Comparison of ENCODE assay signal across 37 cellular contexts in the genomic region with DNA sequence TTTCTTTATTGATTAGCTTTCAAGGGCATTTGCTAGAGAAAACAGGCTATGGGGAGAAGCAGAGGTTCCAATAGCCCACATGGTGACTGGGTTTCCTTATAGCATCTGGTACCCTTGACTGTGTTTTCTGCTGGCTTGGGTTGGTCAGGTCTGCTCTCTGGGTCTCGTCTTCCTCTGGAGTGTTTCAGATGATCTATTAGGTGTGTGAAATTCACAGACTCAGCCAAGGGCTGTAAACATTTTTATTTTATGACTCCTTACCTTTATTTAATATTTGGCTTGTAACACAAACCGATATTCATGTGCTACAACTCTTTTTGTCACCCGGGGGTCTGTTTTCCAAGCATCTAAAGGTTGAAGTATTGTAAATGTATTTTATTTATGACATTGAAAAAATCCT.
"Had no signal": no experiment of that assay in that cellular context is flagged by ENCODE, and none has a peak within 500 bp of the region (broad histone marks: within the 10 kb centered on the region; RNA-seq: fewer than 3 reads in every experiment).

No MANE protein-coding gene starts in this region.

- H3K9me3 Mint-ChIP-seq: activated CD4-positive, alpha-beta memory T cell treated with anti-CD3 and anti-CD28 coated beads for 36 hours; activated CD8-positive, alpha-beta T cell treated with anti-CD3 and anti-CD28 coated beads for 36 hours; activated naive CD4-positive, alpha-beta T cell treated with anti-CD3 and anti-CD28 coated beads for 36 hours; activated naive CD8-positive, alpha-beta T cell treated with anti-CD3 and anti-CD28 coated beads, Interleukin-2, amount 10 ng/mL, durations not matched to agents 7 days and 5 days; activated naive CD8-positive, alpha-beta T cell treated with anti-CD3 and anti-CD28 coated beads, Interleukin-2, amount 50 U/mL, for 24 hours; activated T-cell treated with anti-CD3 and anti-CD28 coated beads, Interleukin-2, amount 50 U/mL, for 4 hours; activated T-helper 1 cell treated with anti-CD3 and anti-CD28 coated beads, Interleukin-12 subunit alpha, Interleukin-12 subunit beta, Interleukin-2, Interleukin-4 antibody, amounts not matched to agents 30 ng/mL and 10 ng/mL and 1 ng/mL, durations not matched to agents 14 hours and 24 hours and 36 hours; activated T-helper 17 cell treated with anti-CD3 and anti-CD28 coated beads, Interleukin-2, amount 50 U/mL, for 72 hours; central memory CD8-positive, alpha-beta T cell; T-helper 2 cell treated with Interferon-gamma antibody and Interleukin-4, amounts not matched to agents 5 μg/mL and 100 μg/mL, for 36 hours had no signal

- DNase-seq: activated B cell treated with CpG ODN at 0.5 μM for 24 hours; activated CD4-positive, alpha-beta memory T cell treated with anti-CD3 and anti-CD28 coated beads for 36 hours; activated CD4-positive, alpha-beta T cell treated with anti-CD3 and anti-CD28 coated beads for 4 hours; activated CD4-positive, alpha-beta T cell treated with anti-CD3 and anti-CD28 coated beads, Interleukin-2, amount 10 ng/mL, durations not matched to agents 24 days and 14 days; activated CD4-positive, alpha-beta T cell treated with anti-CD3 and anti-CD28 coated beads, Interleukin-2, amount 50 U/mL, for 1 hour; activated CD4-positive, alpha-beta T cell treated with anti-CD3 and anti-CD28 coated beads, Interleukin-2, amount 50 U/mL, for 4 hours; activated CD4-positive, CD25-positive, alpha-beta regulatory T cell treated with anti-CD3 and anti-CD28 coated beads, Interleukin-2, amount 50 U/mL, for 72 hours; activated CD8-positive, alpha-beta memory T cell treated with anti-CD3 and anti-CD28 coated beads, Interleukin-2, amount 50 U/mL, for 4 hours; activated CD8-positive, alpha-beta T cell treated with anti-CD3 and anti-CD28 coated beads for 36 hours; activated effector memory CD4-positive, alpha-beta T cell treated with anti-CD3 and anti-CD28 coated beads, Interleukin-2, amount 50 U/mL, for 16 hours; activated gamma-delta T cell treated with Interleukin-2 at 50 U/mL for 16 hours; activated naive CD4-positive, alpha-beta T cell; activated naive CD4-positive, alpha-beta T cell treated with anti-CD3 and anti-CD28 coated beads for 36 hours; activated naive CD4-positive, alpha-beta T cell treated with anti-CD3 and anti-CD28 coated beads, Interleukin-2, amount 50 U/mL, for 16 hours; activated naive CD8-positive, alpha-beta T cell treated with anti-CD3 and anti-CD28 coated beads, Interleukin-2, amount 10 ng/mL, durations not matched to agents 7 days and 5 days; activated naive CD8-positive, alpha-beta T cell treated with anti-CD3 and anti-CD28 coated beads, Interleukin-2, amount 50 U/mL, for 24 hours; activated T-cell treated with anti-CD3 and anti-CD28 coated beads for 4 hours; activated T-cell treated with anti-CD3 and anti-CD28 coated beads, Interleukin-2, amount 50 U/mL, for 1 hour; activated T-cell treated with anti-CD3 and anti-CD28 coated beads, Interleukin-2, amount 50 U/mL, for 4 hours; activated T-cell treated with anti-CD3 and anti-CD28 coated beads, Interleukin-2, amount 50 U/mL, for 72 hours; amygdala; anterior cingulate cortex; caudate nucleus; cerebellar nuclear complex; T-helper 1 cell; T-helper 2 cell; T-helper 9 cell had no signal

- H3K36me3 ChIP-seq: ascending aorta, cardiac muscle cell had no signal

- H3K36me3 Mint-ChIP-seq: activated CD4-positive, alpha-beta memory T cell treated with anti-CD3 and anti-CD28 coated beads for 36 hours; activated naive CD8-positive, alpha-beta T cell; activated naive CD8-positive, alpha-beta T cell treated with anti-CD3 and anti-CD28 coated beads, Interleukin-2, amount 10 ng/mL, durations not matched to agents 7 days and 5 days; brain had no signal

- H3K27ac Mint-ChIP-seq: activated B cell treated with CpG ODN at 0.5 μM for 24 hours; activated CD4-positive, alpha-beta memory T cell treated with anti-CD3 and anti-CD28 coated beads for 36 hours; activated CD4-positive, alpha-beta T cell treated with anti-CD3 and anti-CD28 coated beads, Interleukin-2, amount 10 ng/mL, durations not matched to agents 24 days and 14 days; activated CD8-positive, alpha-beta T cell treated with anti-CD3 and anti-CD28 coated beads for 36 hours; activated naive CD4-positive, alpha-beta T cell treated with anti-CD3 and anti-CD28 coated beads for 36 hours; activated naive CD8-positive, alpha-beta T cell; activated naive CD8-positive, alpha-beta T cell treated with anti-CD3 and anti-CD28 coated beads, Interleukin-2, amount 10 ng/mL, durations not matched to agents 7 days and 5 days; activated naive CD8-positive, alpha-beta T cell treated with anti-CD3 and anti-CD28 coated beads, Interleukin-2, amount 50 U/mL, for 24 hours; activated T-cell treated with anti-CD3 and anti-CD28 coated beads, Interleukin-2, amount 50 U/mL, for 72 hours; activated T-helper 1 cell treated with anti-CD3 and anti-CD28 coated beads, Interleukin-12 subunit alpha, Interleukin-12 subunit beta, Interleukin-2, Interleukin-4 antibody, amounts not matched to agents 30 ng/mL and 10 ng/mL and 1 ng/mL, durations not matched to agents 14 hours and 24 hours and 36 hours; activated T-helper 17 cell treated with anti-CD3 and anti-CD28 coated beads, Interleukin-2, amount 50 U/mL, for 72 hours; brain; T-helper 1 cell treated with Interleukin-12 subunit alpha and Interleukin-12 subunit beta and Interleukin-4 antibody, amounts not matched to agents 30 μg/mL and 1 μg/mL, for 36 hours; T-helper 2 cell treated with Interferon-gamma antibody and Interleukin-4, amounts not matched to agents 5 μg/mL and 100 μg/mL, for 36 hours had no signal

- ATAC-seq: activated CD8-positive, alpha-beta T cell treated with anti-CD3 and anti-CD28 coated beads for 36 hours; activated naive CD8-positive, alpha-beta T cell treated with anti-CD3 and anti-CD28 coated beads, Interleukin-2, amount 50 U/mL, for 24 hours; activated T-cell treated with anti-CD3 and anti-CD28 coated beads, Interleukin-2, amount 50 U/mL, for 4 hours; activated T-cell treated with anti-CD3 and anti-CD28 coated beads, Interleukin-2, amount 50 U/mL, for 72 hours; activated T-helper 17 cell treated with anti-CD3 and anti-CD28 coated beads, Interleukin-2, amount 50 U/mL, for 72 hours had no signal

- H3K27ac ChIP-seq: ascending aorta, cardiac muscle cell, VCaP had no signal

- H3K27me3 ChIP-seq: ascending aorta, cardiac muscle cell had no signal

- H3K4me3 ChIP-seq: ascending aorta, cardiac muscle cell had no signal
